ENCODE assay signal across 3 cellular contexts in the genomic region with DNA sequence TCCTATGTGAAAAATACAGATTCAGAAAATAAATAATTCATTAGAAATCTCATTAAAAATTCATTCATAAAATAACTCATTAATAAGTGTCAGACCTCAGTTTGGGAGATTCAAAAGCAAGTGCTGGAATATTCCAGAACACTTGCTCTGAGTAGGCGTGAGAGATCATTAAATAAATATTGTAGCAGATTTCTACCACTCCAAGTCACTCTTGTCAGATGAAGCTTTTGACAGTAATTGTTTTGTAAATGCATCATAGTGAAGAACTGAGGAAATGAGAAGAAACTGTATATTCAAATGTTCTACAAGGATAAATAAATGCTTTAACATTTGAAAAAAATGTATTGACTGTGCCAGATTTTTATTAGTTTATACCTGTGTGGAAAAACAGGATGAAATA.
"Had no signal": no experiment of that assay in that cellular context is flagged by ENCODE, and none has a peak within 500 bp of the region (broad histone marks: within the 10 kb centered on the region; RNA-seq: fewer than 3 reads in every experiment).

No MANE protein-coding gene starts in this region.

- H3K4me3 ChIP-seq: GM23338, K562 had no signal

- H3K9me3 Mint-ChIP-seq: H9 had no signal

- H3K4me1 Mint-ChIP-seq: GM23338, H9 had no signal

- H3K27ac Mint-ChIP-seq: GM23338, H9 had no signal

- H3K4me3 Mint-ChIP-seq: GM23338, H9 had no signal

- H2AFZ ChIP-seq: GM23338 had no signal

- ATAC-seq: GM23338, K562 had no signal

- H3K4me2 ChIP-seq: GM23338 had no signal

- DNase-seq: H9 had no signal
